Comparison of ENCODE assay signal across 17 cellular contexts in genomic region chr3:11578169-11578568, GRCh38.
DNase-seq lines count a peak whose midpoint lies in the region; ATAC-seq and TF ChIP-seq lines count a peak whose summit lies in the region.
"Had no signal": no experiment of that assay in that cellular context is flagged by ENCODE, and none has a peak within 500 bp of the region (broad histone marks: within the 10 kb centered on the region; RNA-seq: fewer than 3 reads in every experiment).

No MANE protein-coding gene starts in this region.

- H3K27ac Mint-ChIP-seq in brain (peak overlapping the region in 4 of 5 experiments; percentile 56 to 83 (median 69)), nephron (peak overlapping the region; percentile 35 to 61 (median 59)), progenitor cell of endocrine pancreas (peak overlapping the region; percentile 12), T-cell (no peak overlapping the region)
- H3K27ac Mint-ChIP-seq: CD4-positive, CD25-positive, alpha-beta regulatory T cell had no signal

- ATAC-seq in heart right ventricle = no peak
- no peak for ATAC-seq in PC-3
- ATAC-seq in GM21390 (IDR thresholded peaks at IDR 0.05; ENCODE audit: unreplicated experiment) = no peak
- ATAC-seq in T-cell (replicated peaks in 1 of 4) = no peak
- ATAC-seq: HepG2 had no signal

- H4K20me1 ChIP-seq in PC-3 (ENCODE audit: low read length) = peaks cover 23% of the 10 kb centered on the region; the same call in 1 of the 2 replicates

- H3K4me1 Mint-ChIP-seq in brain (peaks cover 96% of the 10 kb centered on the region), nephron (peaks cover 84% of the 10 kb centered on the region), progenitor cell of endocrine pancreas (ENCODE audit: low read depth) (peaks cover 29% of the 10 kb centered on the region), T-cell (peaks cover 35 to 45% (median 44%) of the 10 kb centered on the region in 3 donors)

- H3K9ac ChIP-seq in PC-3 (ENCODE audit: low read length) = no peak overlapping the region
- H3K9ac ChIP-seq: BLaER1, GM23248 had no signal

- no peak overlapping the region for H3K4me2 ChIP-seq in PC-3 (ENCODE audit: low read length)

- H3K4me3 Mint-ChIP-seq in brain (no peak overlapping the region), nephron (no peak overlapping the region), progenitor cell of endocrine pancreas (ENCODE audit: low read depth) (no peak overlapping the region), T-cell (no peak overlapping the region)
- H3K4me3 Mint-ChIP-seq: CD4-positive, CD25-positive, alpha-beta regulatory T cell had no signal

- TF ChIP-seq CTCF in cardiac muscle cell (IDR thresholded peaks at IDR 0.05; ENCODE audit: low read depth, low read length) (no peak), heart right ventricle (IDR thresholded peaks at IDR 0.05) (no peak), brain (conservative IDR thresholded peaks at IDR 0.05) (no peak), nephron (IDR thresholded peaks at IDR 0.05; ENCODE audit: unreplicated experiment in 3 of 3) (no peak), progenitor cell of endocrine pancreas (IDR thresholded peaks at IDR 0.05; ENCODE audit: unreplicated experiment) (no peak), PC-3 (conservative IDR thresholded peaks at IDR 0.05; ENCODE audit: low read depth, low read length) (no peak)

- H3K4me3 ChIP-seq in cardiac muscle cell = no peak overlapping the region
- H3K4me3 ChIP-seq in heart right ventricle = no peak overlapping the region
- no peak overlapping the region for H3K4me3 ChIP-seq in PC-3 (ENCODE audit: low read length)
- H3K4me3 ChIP-seq: BLaER1, GM23248 had no signal

- H2AFZ ChIP-seq in PC-3 (ENCODE audit: low read length) = no peak overlapping the region
- H2AFZ ChIP-seq: GM23248 had no signal

- H3K36me3 Mint-ChIP-seq in brain (peaks cover 48% of the 10 kb centered on the region), nephron (ENCODE audit: low read depth) (peaks cover 38% of the 10 kb centered on the region), progenitor cell of endocrine pancreas (ENCODE audit: insufficient read depth) (peaks cover 8% of the 10 kb centered on the region), T-cell (peaks cover 20% of the 10 kb centered on the region)

- peaks cover 2% of the 10 kb centered on the region for H3K36me3 ChIP-seq in cardiac muscle cell
- peaks cover 0 to 9% (median 0%) of the 10 kb centered on the region in 9 donors for H3K36me3 ChIP-seq in heart right ventricle
- H3K36me3 ChIP-seq in PC-3 (ENCODE audit: low read depth, low read length) = peaks cover 5% of the 10 kb centered on the region; the same call in 1 of the 2 replicates

- H3K9me2 ChIP-seq in PC-3 (replicated peaks; ENCODE audit: low read length) = no peaks in the 10 kb centered on the region

- WGBS in heart right ventricle, 2 donors = 77 to 85% methylated on average over 8 of the region's 8 CpGs

- intact Hi-C loops in heart right ventricle (cut with DNase I) = loop anchor here in 1 of 10 donors (5.0 kb wide), 1 partner anchor 1126 kb away; no protein-coding TSS in a partner anchor
- intact Hi-C loops in PC-3 (cut with micrococcal nuclease) = no loop called here

- POLR2A ChIA-PET in PC-3 (lab: Charles Lee; ENCODE audit: unreplicated experiment) (no interaction called here), T-cell (lab: Charles Lee) (interaction anchor here in 1 of 2 donors (0.6 kb wide), 1 partner anchor 9 kb away, joined by 6 read pairs; no protein-coding TSS in a partner anchor)

- H3K27me3 Mint-ChIP-seq in brain = no peaks in the 10 kb centered on the region
- H3K27me3 Mint-ChIP-seq in nephron (ENCODE audit: low read depth) = no peaks in the 10 kb centered on the region
- no peaks in the 10 kb centered on the region for H3K27me3 Mint-ChIP-seq in progenitor cell of endocrine pancreas
- no peaks in the 10 kb centered on the region for H3K27me3 Mint-ChIP-seq in T-cell

- H3F3A ChIP-seq in PC-3 (ENCODE audit: low read length, unreplicated experiment) = no peaks in the 10 kb centered on the region

- H3K4me1 ChIP-seq in cardiac muscle cell (ENCODE audit: low read depth) (peaks cover 18% of the 10 kb centered on the region), heart right ventricle (peaks cover 6 to 86% (median 45%) of the 10 kb centered on the region in 9 donors), PC-3 (ENCODE audit: insufficient read depth, low read length) (no peaks in the 10 kb centered on the region)

- H3K79me2 ChIP-seq in PC-3 (ENCODE audit: low read length) = peaks cover 70% of the 10 kb centered on the region

- BruUV-seq in PC-3 (replicated peaks; lab: Mats Ljungman, UMichigan) = no TSS peak

- DNase-seq in cardiac muscle cell (ENCODE audit: low read depth in 1 of 2, low spot score in 1 of 2) (no peak), heart right ventricle (no peak), progenitor cell of endocrine pancreas (ENCODE audit: low spot score, unreplicated experiment) (no peak), PC-3 (no peak), T-cell (no peak)
- DNase-seq: 8988T; AML-193; Calu3; CD4-positive, CD25-positive, alpha-beta regulatory T cell; DMS 273 treated with DMSO at 0.1 percent for 48 hours; GM23248; H7 had no signal

- H3K9me3 ChIP-seq in cardiac muscle cell (ENCODE audit: low read depth) = no peaks in the 10 kb centered on the region
- H3K9me3 ChIP-seq in heart right ventricle = no peaks in the 10 kb centered on the region
- H3K9me3 ChIP-seq in PC-3 (ENCODE audit: low read length) = no peaks in the 10 kb centered on the region
- H3K9me3 ChIP-seq: BLaER1 had no signal

- H3K27ac ChIP-seq in cardiac muscle cell = peak overlapping the region; percentile 20
- no peak overlapping the region for H3K27ac ChIP-seq in heart right ventricle
- no peak overlapping the region for H3K27ac ChIP-seq in PC-3 (ENCODE audit: low read length)
- H3K27ac ChIP-seq: BLaER1, GM23248 had no signal

- H3K9me3 Mint-ChIP-seq in brain = peaks cover 0 to 1% (median 0%) of the 10 kb centered on the region in 5 experiments
- H3K9me3 Mint-ChIP-seq in nephron = no peaks in the 10 kb centered on the region
- peaks cover 4% of the 10 kb centered on the region for H3K9me3 Mint-ChIP-seq in progenitor cell of endocrine pancreas (ENCODE audit: low read depth)
- H3K9me3 Mint-ChIP-seq in T-cell = no peaks in the 10 kb centered on the region
- H3K9me3 Mint-ChIP-seq: CD4-positive, CD25-positive, alpha-beta regulatory T cell had no signal

- H3K27me3 ChIP-seq in cardiac muscle cell = no peaks in the 10 kb centered on the region
- H3K27me3 ChIP-seq in heart right ventricle = no peaks in the 10 kb centered on the region
- no peaks in the 10 kb centered on the region for H3K27me3 ChIP-seq in PC-3 (ENCODE audit: low read length)
- H3K27me3 ChIP-seq: BLaER1 had no signal

- CTCF ChIA-PET in PC-3 (lab: Charles Lee) (no interaction called here), T-cell (lab: Charles Lee) (interaction anchor here in 1 of 2 donors (0.7 to 0.8 kb wide), 2 partner anchors 10 to 38 kb away, joined by 3 read pairs; no protein-coding TSS in a partner anchor)

Comparison
In these comparisons a context has a peak if more than half of its experiments do, and no peak if none do; other contexts are left out.
1. H3K27ac Mint-ChIP-seq: peak in brain (4 of 5), nephron (3 of 3) and progenitor cell of endocrine pancreas (single experiment); none in T-cell (0 of 2).